ENCODE assay signal across 8 cellular contexts in genomic region chr7:6435486-6436384, GRCh38. TPM values are rescaled to one million over a fixed set of nuclear protein-coding genes. Genes with fewer than 3 reads are reported as not detected.
DNase-seq lines count a peak whose midpoint lies in the region; ATAC-seq and TF ChIP-seq lines count a peak whose summit lies in the region.

No MANE protein-coding gene starts in this region.

- DNase-seq in DMS114 treated with DMSO at 0.1 percent for 48 hours (lab: John Stamatoyannopoulos, UW; ENCODE audit: unreplicated experiment): peak; percentile 52
- peak; percentile 83 for DNase-seq in LoVo (ENCODE audit: low spot score)
- DNase-seq in SIG-M5 (lab: John Stamatoyannopoulos, UW): peak; percentile 29
- DNase-seq in activated effector memory CD4-positive, alpha-beta T cell treated with anti-CD3 and anti-CD28 coated beads, Interleukin-2, amount 50 U/mL, for 16 hours: peak; percentile 95
- DNase-seq in fibroblast of villous mesenchyme (ENCODE audit: low read depth): peak; percentile 82
- DNase-seq in non-pigmented ciliary epithelial cell (ENCODE audit: low read depth): peak; percentile 28
- DNase-seq in superior temporal gyrus (ENCODE audit: extremely low spot score): peak; percentile 95

- TF ChIP-seq CTCF in fibroblast of villous mesenchyme (IDR thresholded peaks at IDR 0.05; ENCODE audit: insufficient read depth, low read depth, low read length): peak; percentile 94

- peak; percentile 71 for ATAC-seq in GM21717 (IDR thresholded peaks at IDR 0.05; ENCODE audit: unreplicated experiment)

- no peak overlapping the region for H3K4me3 ChIP-seq in fibroblast of villous mesenchyme (ENCODE audit: low read depth, low read length)

RNA-seq across cellular contexts. Expression of gene DAGLB, which starts 12.0 kb away (rescaled TPM):
- total RNA-seq in fibroblast of villous mesenchyme: 18.0 and 29.4 TPM in 2 replicates

RNA-seq across cellular contexts. Expression of gene KDELR2, which starts 48.2 kb away (rescaled TPM):
- 200 and 383 TPM in 2 replicates for total RNA-seq in fibroblast of villous mesenchyme

Comparison
In these comparisons a context has a peak if more than half of its experiments do, and no peak if none do; other contexts are left out.
1. DNase-seq: peak in every context shown above with its lines; median percentile 95 in activated effector memory CD4-positive, alpha-beta T cell treated with anti-CD3 and anti-CD28 coated beads, Interleukin-2, amount 50 U/mL, for 16 hours; 95 in superior temporal gyrus; 83 in LoVo; 82 in fibroblast of villous mesenchyme; 52 in DMS114 treated with DMSO at 0.1 percent for 48 hours; 29 in SIG-M5; 28 in non-pigmented ciliary epithelial cell.